9 cellular contexts compared by ENCODE assay signal in the genomic region with DNA sequence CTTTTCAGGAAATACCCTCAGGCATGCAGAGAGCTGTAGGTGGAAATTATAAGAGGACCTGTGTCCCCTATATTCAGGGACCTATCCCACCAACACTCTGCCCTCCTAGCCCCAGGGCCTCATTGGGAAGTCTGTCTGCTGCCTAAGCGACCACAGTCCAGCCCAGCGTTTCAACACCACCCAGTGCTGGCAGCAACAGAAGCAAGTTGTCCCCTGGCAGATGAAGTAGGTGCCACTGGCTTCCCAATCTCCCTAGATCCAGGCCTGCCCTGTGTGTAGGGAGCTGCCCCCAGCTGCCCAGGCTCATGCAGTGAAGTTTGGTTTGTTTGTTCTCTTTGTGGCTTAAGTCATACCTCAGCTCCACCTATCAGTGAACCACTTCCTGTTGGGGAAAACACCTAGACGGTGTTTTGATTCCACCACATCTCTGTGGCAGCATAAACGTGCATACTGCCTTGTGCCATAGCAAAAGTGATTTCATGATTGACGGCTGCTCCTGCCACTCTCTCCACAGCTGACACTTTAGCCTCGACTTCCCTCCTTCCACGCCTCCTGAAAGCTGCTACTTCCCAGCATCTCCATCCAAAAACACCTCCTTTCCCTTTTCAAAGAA. TPM values are rescaled to one million over a fixed set of nuclear protein-coding genes. Genes with fewer than 3 reads are reported as not detected.
DNase-seq lines count a peak whose midpoint lies in the region; ATAC-seq and TF ChIP-seq lines count a peak whose summit lies in the region.
"Had no signal": no experiment of that assay in that cellular context is flagged by ENCODE, and none has a peak within 500 bp of the region (broad histone marks: within the 10 kb centered on the region; RNA-seq: fewer than 3 reads in every experiment).

No MANE protein-coding gene starts in this region.

- WGBS in prostate gland = 56% methylated on average over 7 of the region's 7 CpGs

- H3K36me3 Mint-ChIP-seq in activated naive CD8-positive, alpha-beta T cell treated with anti-CD3 and anti-CD28 coated beads, Interleukin-2, amount 50 U/mL, for 24 hours (ENCODE audit: low read depth) = peaks cover 2% of the 10 kb centered on the region
- no peaks in the 10 kb centered on the region for H3K36me3 Mint-ChIP-seq in osteocyte (ENCODE audit: unreplicated experiment)

- H3K27me3 ChIP-seq in prostate gland (replicated peaks; ENCODE audit: insufficient read depth) = no peaks in the 10 kb centered on the region

- H3K9me3 Mint-ChIP-seq in activated naive CD8-positive, alpha-beta T cell treated with anti-CD3 and anti-CD28 coated beads, Interleukin-2, amount 50 U/mL, for 24 hours = no peaks in the 10 kb centered on the region
- H3K9me3 Mint-ChIP-seq in osteocyte (ENCODE audit: unreplicated experiment) = no peaks in the 10 kb centered on the region

- ATAC-seq in Right ventricle myocardium superior (ENCODE audit: poor library complexity) = peak; percentile 34
- ATAC-seq in Right ventricle myocardium inferior = no peak
- peak; percentile 100 for ATAC-seq in HG03108 (IDR thresholded peaks at IDR 0.05; ENCODE audit: unreplicated experiment)
- ATAC-seq in activated naive CD8-positive, alpha-beta T cell treated with anti-CD3 and anti-CD28 coated beads, Interleukin-2, amount 50 U/mL, for 24 hours = peak; percentile 100

- H3K4me1 ChIP-seq in prostate gland (replicated peaks) = no peaks in the 10 kb centered on the region

- H3K27me3 Mint-ChIP-seq in activated naive CD8-positive, alpha-beta T cell treated with anti-CD3 and anti-CD28 coated beads, Interleukin-2, amount 50 U/mL, for 24 hours = no peaks in the 10 kb centered on the region
- H3K27me3 Mint-ChIP-seq in osteocyte (ENCODE audit: unreplicated experiment) = no peaks in the 10 kb centered on the region

- DNase-seq in Right ventricle myocardium superior (peak; percentile 38), Right ventricle myocardium inferior (ENCODE audit: missing footprints) (no peak), SHP77 treated with DMSO at 0.1 percent for 48 hours (lab: John Stamatoyannopoulos, UW) (peak; percentile 16), prostate gland (ENCODE audit: low spot score) (peak; percentile 67), osteocyte (ENCODE audit: extremely low spot score, unreplicated experiment) (no peak), hypothalamus (lab: John Stamatoyannopoulos, UW) (no peak)
- peak; percentile 60 for DNase-seq in activated naive CD8-positive, alpha-beta T cell treated with anti-CD3 and anti-CD28 coated beads, Interleukin-2, amount 50 U/mL, for 24 hours

- intact Hi-C loops in Right ventricle myocardium superior (cut with DNase I) = no loop called here
- intact Hi-C loops in Right ventricle myocardium inferior (cut with DNase I) = no loop called here
- intact Hi-C loops in prostate gland (cut with DNase I) = no loop called here

- H3K27ac ChIP-seq in prostate gland = peak overlapping the region; percentile 2 to 52
- H3K27ac ChIP-seq: thoracic aorta had no signal

- peak; percentile 48 for TF ChIP-seq POLR2A in prostate gland (IDR thresholded peaks at IDR 0.05)

- H3K36me3 ChIP-seq in prostate gland = no peaks in the 10 kb centered on the region
- H3K36me3 ChIP-seq: thoracic aorta had no signal

- no peak overlapping the region for H3K4me3 ChIP-seq in prostate gland
- H3K4me3 ChIP-seq: thoracic aorta had no signal

- peaks cover 33% of the 10 kb centered on the region for H3K4me1 Mint-ChIP-seq in activated naive CD8-positive, alpha-beta T cell treated with anti-CD3 and anti-CD28 coated beads, Interleukin-2, amount 50 U/mL, for 24 hours
- H3K4me1 Mint-ChIP-seq in osteocyte (ENCODE audit: unreplicated experiment) = no peaks in the 10 kb centered on the region

- TF ChIP-seq CTCF in prostate gland (IDR thresholded peaks at IDR 0.05) (no peak), osteocyte (IDR thresholded peaks at IDR 0.05) (no peak)

- H3K27ac Mint-ChIP-seq in activated naive CD8-positive, alpha-beta T cell treated with anti-CD3 and anti-CD28 coated beads, Interleukin-2, amount 50 U/mL, for 24 hours = peak overlapping the region; percentile 77
- no peak overlapping the region for H3K27ac Mint-ChIP-seq in osteocyte (ENCODE audit: unreplicated experiment)

- H3K9me3 ChIP-seq in prostate gland = no peaks in the 10 kb centered on the region
- H3K9me3 ChIP-seq: thoracic aorta had no signal

- peak overlapping the region; percentile 41 for H3K4me3 Mint-ChIP-seq in activated naive CD8-positive, alpha-beta T cell treated with anti-CD3 and anti-CD28 coated beads, Interleukin-2, amount 50 U/mL, for 24 hours
- H3K4me3 Mint-ChIP-seq in osteocyte (ENCODE audit: unreplicated experiment) = no peak overlapping the region

RNA-seq across cellular contexts. Expression of a gene that starts 8.1 kb away (rescaled TPM):
- total RNA-seq in Right ventricle myocardium superior = 0.13 TPM
- total RNA-seq in Right ventricle myocardium inferior = not detected
- 1 to 10 TPM; 1.7 to 2.0 TPM for total RNA-seq in prostate gland
- 0.24 and 0.40 TPM in 2 replicates for total RNA-seq in osteocyte
- total RNA-seq: thoracic aorta had no signal

RNA-seq across cellular contexts. Expression of a gene that starts 14.9 kb away (rescaled TPM):
- total RNA-seq in Right ventricle myocardium superior (37.0 TPM), Right ventricle myocardium inferior (30.6 TPM), prostate gland (100 to 1,000 TPM; 141 to 192 TPM), osteocyte (50.8 and 54.8 TPM in 2 replicates)

RNA-seq across cellular contexts. Expression of a gene that starts 27.0 kb away (rescaled TPM):
- total RNA-seq in Right ventricle myocardium superior = 60.3 TPM
- 58.6 TPM for total RNA-seq in Right ventricle myocardium inferior
- 10 to 100 TPM; 70.8 to 80.2 TPM for total RNA-seq in prostate gland
- total RNA-seq in osteocyte = 59.3 and 60.3 TPM in 2 replicates

RNA-seq across cellular contexts. Expression of a gene that starts 44.0 kb away (rescaled TPM):
- total RNA-seq in Right ventricle myocardium superior = 0.24 TPM
- 0.19 TPM for total RNA-seq in Right ventricle myocardium inferior
- total RNA-seq in prostate gland = 1 to 10 TPM in 1 of 2 donors, not detected in 1; 7.9 TPM
- total RNA-seq in osteocyte = 0.43 TPM in 1 of 2 replicates, not detected in the other

Comparison
In these comparisons a context has a peak if more than half of its experiments do, and no peak if none do; other contexts are left out.
1. DNase-seq: peak in Right ventricle myocardium superior (single experiment), SHP77 treated with DMSO at 0.1 percent for 48 hours (single experiment), activated naive CD8-positive, alpha-beta T cell treated with anti-CD3 and anti-CD28 coated beads, Interleukin-2, amount 50 U/mL, for 24 hours (single experiment) and prostate gland (single experiment); none in Right ventricle myocardium inferior (single experiment), osteocyte (single experiment) and hypothalamus (0 of 51).